In genomic region chr2:234830853-234831252, GRCh38 we compare ENCODE assay signal across 31 cellular contexts.
"Had no signal": no experiment of that assay in that cellular context is flagged by ENCODE, and none has a peak within 500 bp of the region (broad histone marks: within the 10 kb centered on the region; RNA-seq: fewer than 3 reads in every experiment).

No MANE protein-coding gene starts in this region.

- H3K9ac ChIP-seq: neural progenitor cell, parathyroid adenoma had no signal

- H3K27ac Mint-ChIP-seq: natural killer cell; nephron; neural progenitor cell; progenitor cell of endocrine pancreas; stimulated activated memory B cell treated with anti-CD40 and anti-IgM and Interleukin-4, amounts not matched to agents 10 μg/mL and 1 μg/mL and 100 μg/mL, for 72 hours; stimulated activated naive CD8-positive, alpha-beta T cell treated with anti-CD3 and anti-CD28 coated beads, Interleukin-15, amount 100 ng/mL, for 72 hours had no signal

- H2AFZ ChIP-seq: neural progenitor cell, parathyroid adenoma had no signal

- H3K9me3 ChIP-seq: ovary, psoas muscle, spleen, thoracic aorta, thyroid gland, tibial nerve, upper lobe of left lung, vagina had no signal

- ATAC-seq: natural killer cell; psoas muscle; right cardiac atrium; sciatic nerve; stimulated activated memory B cell treated with anti-CD40 and anti-IgM and Interleukin-4, amounts not matched to agents 10 μg/mL and 1 μg/mL and 100 μg/mL, for 72 hours; stimulated activated naive CD8-positive, alpha-beta T cell treated with anti-CD3 and anti-CD28 coated beads, Interleukin-15, amount 100 ng/mL, for 72 hours; stimulated activated naive CD8-positive, alpha-beta T cell treated with anti-CD3 and anti-CD28 coated beads, Interleukin-15, Interleukin-2, amounts not matched to agents 100 U/mL and 50 U/mL, for 24 hours had no signal

- H3K36me3 Mint-ChIP-seq: natural killer cell; neural progenitor cell; stimulated activated memory B cell treated with anti-CD40 and anti-IgM and Interleukin-4, amounts not matched to agents 10 μg/mL and 1 μg/mL and 100 μg/mL, for 72 hours had no signal

- H3K4me1 ChIP-seq: neural progenitor cell, parathyroid adenoma, psoas muscle, spleen, thyroid gland, tibial nerve, upper lobe of left lung, vagina had no signal

- H3K9me3 Mint-ChIP-seq: natural killer cell; nephron; neural progenitor cell; stimulated activated memory B cell treated with anti-CD40 and anti-IgM and Interleukin-4, amounts not matched to agents 10 μg/mL and 1 μg/mL and 100 μg/mL, for 72 hours; stimulated activated naive CD8-positive, alpha-beta T cell treated with anti-CD3 and anti-CD28 coated beads, Interleukin-15, amount 100 ng/mL, for 72 hours had no signal

- H3K27ac ChIP-seq: neural progenitor cell, ovary, parathyroid adenoma, psoas muscle, skin epidermis, spleen, thoracic aorta, thyroid gland, tibial nerve, upper lobe of left lung, vagina had no signal

- H3K4me2 ChIP-seq: neural progenitor cell, smooth muscle cell had no signal

- H3K36me3 ChIP-seq: neural progenitor cell, ovary, spleen, thoracic aorta, thyroid gland, tibial nerve, upper lobe of left lung, vagina had no signal

- DNase-seq: natural killer cell; occipital lobe; ovary; posterior cingulate gyrus; psoas muscle; right cardiac atrium; spleen; stimulated activated CD4-positive, alpha-beta T cell treated with anti-CD3 and anti-CD28 coated beads, Interleukin-12 subunit alpha, Interleukin-12 subunit beta, amount 100 ng/mL, for 4 hours; stimulated activated CD4-positive, alpha-beta T cell treated with anti-CD3 and anti-CD28 coated beads, Interleukin-1b, Interleukin-23, amount 100 ng/mL, for 48 hours; stimulated activated CD4-positive, alpha-beta T cell treated with anti-CD3 and anti-CD28 coated beads, Interleukin-4, amount 100 ng/mL, for 1 hour; stimulated activated CD4-positive, alpha-beta T cell treated with anti-CD3 and anti-CD28 coated beads, Interleukin-4, amount 100 ng/mL, for 4 hours; stimulated activated CD8-positive, alpha-beta memory T cell treated with anti-CD3 and anti-CD28 coated beads, Interleukin-4, amount 100 ng/mL, for 48 hours; stimulated activated naive CD4-positive, alpha-beta T cell; stimulated activated naive CD8-positive, alpha-beta T cell treated with anti-CD3 and anti-CD28 coated beads, Interleukin-15, amount 100 ng/mL, for 72 hours; stimulated activated naive CD8-positive, alpha-beta T cell treated with anti-CD3 and anti-CD28 coated beads, Interleukin-15, Interleukin-2, amounts not matched to agents 100 U/mL and 50 U/mL, for 24 hours; substantia nigra; thyroid gland; trophoblast cell; upper lobe of left lung had no signal

- H3K4me3 Mint-ChIP-seq: natural killer cell; nephron; neural progenitor cell; stimulated activated memory B cell treated with anti-CD40 and anti-IgM and Interleukin-4, amounts not matched to agents 10 μg/mL and 1 μg/mL and 100 μg/mL, for 72 hours; stimulated activated naive CD8-positive, alpha-beta T cell treated with anti-CD3 and anti-CD28 coated beads, Interleukin-15, amount 100 ng/mL, for 72 hours had no signal

- FAIRE-seq: urothelium cell line had no signal

- H3K4me3 ChIP-seq: neural progenitor cell, ovary, psoas muscle, skin epidermis, smooth muscle cell, spleen, thoracic aorta, thyroid gland, tibial nerve, upper lobe of left lung, vagina had no signal

- H3K79me2 ChIP-seq: parathyroid adenoma had no signal

- H3K4me1 Mint-ChIP-seq: natural killer cell; stimulated activated memory B cell treated with anti-CD40 and anti-IgM and Interleukin-4, amounts not matched to agents 10 μg/mL and 1 μg/mL and 100 μg/mL, for 72 hours; stimulated activated naive CD8-positive, alpha-beta T cell treated with anti-CD3 and anti-CD28 coated beads, Interleukin-15, amount 100 ng/mL, for 72 hours had no signal

- H3K27me3 Mint-ChIP-seq: progenitor cell of endocrine pancreas; stimulated activated memory B cell treated with anti-CD40 and anti-IgM and Interleukin-4, amounts not matched to agents 10 μg/mL and 1 μg/mL and 100 μg/mL, for 72 hours had no signal

- H3K27me3 ChIP-seq: neural progenitor cell, ovary, spleen, thyroid gland, tibial nerve, upper lobe of left lung, vagina had no signal
